In genomic region chr1:61287734-61288133, GRCh38 we compare ENCODE assay signal across 12 cellular contexts.
DNase-seq lines count a peak whose midpoint lies in the region; ATAC-seq and TF ChIP-seq lines count a peak whose summit lies in the region.
"Had no signal": no experiment of that assay in that cellular context is flagged by ENCODE, and none has a peak within 500 bp of the region (broad histone marks: within the 10 kb centered on the region; RNA-seq: fewer than 3 reads in every experiment).

No MANE protein-coding gene starts in this region.

- no peaks in the 10 kb centered on the region for H3K36me3 Mint-ChIP-seq in endothelial cell (ENCODE audit: low read depth, unreplicated experiment)
- no peaks in the 10 kb centered on the region for H3K36me3 Mint-ChIP-seq in activated naive CD4-positive, alpha-beta T cell treated with anti-CD3 and anti-CD28 coated beads, Interleukin-2, amount 50 U/mL, for 72 hours
- H3K36me3 Mint-ChIP-seq: CD14-positive monocyte had no signal

- peaks cover 5% of the 10 kb centered on the region for H3K27me3 Mint-ChIP-seq in endothelial cell (ENCODE audit: unreplicated experiment)

- no peak for ATAC-seq in activated naive CD4-positive, alpha-beta T cell treated with anti-CD3 and anti-CD28 coated beads, Interleukin-2, amount 50 U/mL, for 72 hours
- no peak for ATAC-seq in GM18498 (IDR thresholded peaks at IDR 0.05; ENCODE audit: unreplicated experiment)

- no peak for TF ChIP-seq POLR2A in uterus (IDR thresholded peaks at IDR 0.05)

- peak overlapping the region; percentile 96 for H3K27ac Mint-ChIP-seq in endothelial cell (ENCODE audit: unreplicated experiment)
- no peak overlapping the region for H3K27ac Mint-ChIP-seq in activated naive CD4-positive, alpha-beta T cell treated with anti-CD3 and anti-CD28 coated beads, Interleukin-2, amount 50 U/mL, for 72 hours
- H3K27ac Mint-ChIP-seq: CD14-positive monocyte; T-helper 2 cell treated with Interferon-gamma antibody and Interleukin-4, amounts not matched to agents 5 μg/mL and 100 μg/mL, for 36 hours had no signal

- H3K9me3 ChIP-seq in osteoblast (ENCODE audit: low read depth, low read length) (no peaks in the 10 kb centered on the region), uterus (no peaks in the 10 kb centered on the region)
- no peaks in the 10 kb centered on the region for H3K9me3 ChIP-seq in effector memory CD4-positive, alpha-beta T cell (ENCODE audit: control insufficient read depth, low read length)

- H3K4me1 Mint-ChIP-seq in endothelial cell (ENCODE audit: unreplicated experiment) = peaks cover 64% of the 10 kb centered on the region

- peaks cover 30% of the 10 kb centered on the region for H3K4me1 ChIP-seq in osteoblast (ENCODE audit: insufficient read depth, low read length)
- no peaks in the 10 kb centered on the region for H3K4me1 ChIP-seq in effector memory CD4-positive, alpha-beta T cell (ENCODE audit: control insufficient read depth, insufficient read depth, low read length, poor library complexity, severe bottlenecking)
- H3K4me1 ChIP-seq in uterus = no peaks in the 10 kb centered on the region

- H3K4me3 ChIP-seq in BJ (ENCODE audit: low read depth, low read length) (no peak overlapping the region), osteoblast (ENCODE audit: insufficient read depth, low read length) (no peak overlapping the region), uterus (no peak overlapping the region)
- no peak overlapping the region for H3K4me3 ChIP-seq in effector memory CD4-positive, alpha-beta T cell (ENCODE audit: insufficient read depth, low read depth, low read length, poor library complexity, severe bottlenecking)

- POLR2A ChIA-PET in BJ (lab: Charles Lee) = no interaction called here

- H3K4me3 Mint-ChIP-seq in endothelial cell (ENCODE audit: unreplicated experiment) = no peak overlapping the region
- H3K4me3 Mint-ChIP-seq: CD14-positive monocyte; T-helper 2 cell treated with Interferon-gamma antibody and Interleukin-4, amounts not matched to agents 5 μg/mL and 100 μg/mL, for 36 hours had no signal

- H3K9me3 Mint-ChIP-seq in endothelial cell (ENCODE audit: unreplicated experiment) = no peaks in the 10 kb centered on the region
- H3K9me3 Mint-ChIP-seq in activated naive CD4-positive, alpha-beta T cell treated with anti-CD3 and anti-CD28 coated beads, Interleukin-2, amount 50 U/mL, for 72 hours = no peaks in the 10 kb centered on the region
- H3K9me3 Mint-ChIP-seq: CD14-positive monocyte; T-helper 2 cell treated with Interferon-gamma antibody and Interleukin-4, amounts not matched to agents 5 μg/mL and 100 μg/mL, for 36 hours had no signal

- H3K79me2 ChIP-seq in osteoblast (ENCODE audit: insufficient read depth, low read length) = no peaks in the 10 kb centered on the region

- intact Hi-C loops in uterus (cut with DNase I; ENCODE audit: low total_unique reads) = no loop called here

- no peaks in the 10 kb centered on the region for H4K20me1 ChIP-seq in osteoblast (ENCODE audit: insufficient read depth, low read length)

- H3K36me3 ChIP-seq in BJ (ENCODE audit: control insufficient read depth, insufficient read depth, low read length) (no peaks in the 10 kb centered on the region), osteoblast (ENCODE audit: insufficient read depth, low read length) (no peaks in the 10 kb centered on the region), uterus (no peaks in the 10 kb centered on the region)
- H3K36me3 ChIP-seq in effector memory CD4-positive, alpha-beta T cell (ENCODE audit: control insufficient read depth, insufficient read depth, low read length) = no peaks in the 10 kb centered on the region

- H3K27me3 ChIP-seq in BJ (ENCODE audit: control insufficient read depth, insufficient read depth, low read length) = no peaks in the 10 kb centered on the region
- peaks cover 3% of the 10 kb centered on the region for H3K27me3 ChIP-seq in osteoblast (ENCODE audit: insufficient read depth, low read length)
- no peaks in the 10 kb centered on the region for H3K27me3 ChIP-seq in effector memory CD4-positive, alpha-beta T cell (replicated peaks; ENCODE audit: control insufficient read depth, insufficient read depth, low read length, poor library complexity, severe bottlenecking)
- H3K27me3 ChIP-seq in uterus = no peaks in the 10 kb centered on the region

- CTCF ChIA-PET in BJ (lab: Yijun Ruan, JAX) = no interaction called here

- H3K27ac ChIP-seq in osteoblast (ENCODE audit: low read depth, low read length) = peak overlapping the region; percentile 92
- no peak overlapping the region for H3K27ac ChIP-seq in effector memory CD4-positive, alpha-beta T cell (ENCODE audit: insufficient read depth, low read length, poor library complexity, severe bottlenecking)
- H3K27ac ChIP-seq in uterus = no peak overlapping the region

- no peak overlapping the region for H2AFZ ChIP-seq in osteoblast (ENCODE audit: low read length)

- peak overlapping the region; percentile 5 for H3K4me2 ChIP-seq in osteoblast (ENCODE audit: insufficient read depth, low read length)

- DNase-seq in BJ (ENCODE audit: low read depth) (peak; percentile 9), NCI-H460 (ENCODE audit: extremely low read depth, low read depth) (peak; percentile 32), endothelial cell (ENCODE audit: low spot score) (no peak), osteoblast (ENCODE audit: insufficient read length, low spot score, missing footprints) (peak; percentile 70), uterus (no peak)
- DNase-seq in effector memory CD4-positive, alpha-beta T cell = no peak
- no peak for DNase-seq in activated naive CD4-positive, alpha-beta T cell treated with anti-CD3 and anti-CD28 coated beads, Interleukin-2, amount 50 U/mL, for 72 hours (ENCODE audit: low spot score in 2 of 2)
- DNase-seq: mesendoderm, NCI-H146 had no signal

- no peak for TF ChIP-seq CTCF in BJ (IDR thresholded peaks at IDR 0.05; ENCODE audit: insufficient read depth, low read depth, low read length)
- no peak for TF ChIP-seq CTCF in endothelial cell (IDR thresholded peaks at IDR 0.05; ENCODE audit: unreplicated experiment)
- TF ChIP-seq CTCF in osteoblast (IDR thresholded peaks at IDR 0.05; ENCODE audit: extremely low read depth, low read depth, low read length) = no peak
- TF ChIP-seq CTCF in uterus (IDR thresholded peaks at IDR 0.05) = no peak

Comparison
In these comparisons a context has a peak if more than half of its experiments do, and no peak if none do; other contexts are left out.
1. DNase-seq: peak in BJ (single experiment), NCI-H460 (single experiment) and osteoblast (single experiment); none in endothelial cell (single experiment), effector memory CD4-positive, alpha-beta T cell (0 of 3), activated naive CD4-positive, alpha-beta T cell treated with anti-CD3 and anti-CD28 coated beads, Interleukin-2, amount 50 U/mL, for 72 hours (0 of 2) and uterus (0 of 2).